Comparison of ENCODE assay signal across 19 cellular contexts in genomic region chr11:117412176-117412575, GRCh38.
DNase-seq lines count a peak whose midpoint lies in the region; ATAC-seq, FAIRE-seq and TF ChIP-seq lines count a peak whose summit lies in the region.
"Had no signal": no experiment of that assay in that cellular context is flagged by ENCODE, and none has a peak within 500 bp of the region (broad histone marks: within the 10 kb centered on the region; RNA-seq: fewer than 3 reads in every experiment).

No MANE protein-coding gene starts in this region.

- peaks cover 13% of the 10 kb centered on the region for H3K36me3 Mint-ChIP-seq in activated T-helper 1 cell treated with anti-CD3 and anti-CD28 coated beads, Interleukin-12 subunit alpha, Interleukin-12 subunit beta, Interleukin-2, Interleukin-4 antibody, amounts not matched to agents 30 ng/mL and 10 ng/mL and 1 ng/mL, durations not matched to agents 14 hours and 24 hours and 36 hours (ENCODE audit: low read depth)

- H3K27me3 ChIP-seq in PC-3 (ENCODE audit: low read length), result no peaks in the 10 kb centered on the region
- H3K27me3 ChIP-seq in endothelial cell of umbilical vein (ENCODE audit: control insufficient read depth in 2 of 2, insufficient read depth in 2 of 2, low read length in 2 of 2), result no peaks in the 10 kb centered on the region
- no peaks in the 10 kb centered on the region for H3K27me3 ChIP-seq in SJCRH30
- H3K27me3 ChIP-seq: BE2C had no signal

- peaks cover 10% of the 10 kb centered on the region; the same call in 1 of the 2 replicates for H3K36me3 ChIP-seq in PC-3 (ENCODE audit: low read depth, low read length)
- peaks cover 7 to 18% of the 10 kb centered on the region in 2 experiments for H3K36me3 ChIP-seq in endothelial cell of umbilical vein (ENCODE audit: control insufficient read depth in 2 of 2, extremely low read depth in 1 of 2, insufficient read depth in 2 of 2, low read length in 2 of 2)
- no peaks in the 10 kb centered on the region for H3K36me3 ChIP-seq in SJCRH30

- no peak for DNase-seq in PC-3
- DNase-seq in endothelial cell of umbilical vein (ENCODE audit: low read depth, low spot score), result no peak
- peak; percentile 67 for DNase-seq in posterior vena cava (ENCODE audit: low spot score)
- no peak for DNase-seq in NCI-H1417 (lab: John Stamatoyannopoulos, UW)
- DNase-seq in SJCRH30, result no peak
- no peak for DNase-seq in activated T-helper 1 cell treated with anti-CD3 and anti-CD28 coated beads, Interleukin-12 subunit alpha, Interleukin-12 subunit beta, Interleukin-2, Interleukin-4 antibody, amounts not matched to agents 30 ng/mL and 10 ng/mL and 1 ng/mL, durations not matched to agents 14 hours and 24 hours and 36 hours (ENCODE audit: low spot score)
- DNase-seq: BE2C; CD4-positive, alpha-beta memory T cell; DMS153; DMS79 treated with DMSO at 0.1 percent for 48 hours; EL; GM23248 had no signal

- no peak overlapping the region for H3K4me3 Mint-ChIP-seq in activated T-helper 1 cell treated with anti-CD3 and anti-CD28 coated beads, Interleukin-12 subunit alpha, Interleukin-12 subunit beta, Interleukin-2, Interleukin-4 antibody, amounts not matched to agents 30 ng/mL and 10 ng/mL and 1 ng/mL, durations not matched to agents 14 hours and 24 hours and 36 hours
- H3K4me3 Mint-ChIP-seq: CD4-positive, alpha-beta memory T cell had no signal

- no peak for FAIRE-seq in endothelial cell of umbilical vein (lab: Jason Lieb, UNC)
- FAIRE-seq: A549, D721Med, G401.6, GM12891, H54, HTR-8/SVneo had no signal

- POLR2A ChIA-PET in PC-3 (lab: Charles Lee; ENCODE audit: unreplicated experiment) (no interaction called here), endothelial cell of umbilical vein (lab: Charles Lee) (no interaction called here)

- no peaks in the 10 kb centered on the region for H4K20me1 ChIP-seq in PC-3 (ENCODE audit: low read length)
- H4K20me1 ChIP-seq in endothelial cell of umbilical vein (replicated peaks; ENCODE audit: control insufficient read depth, extremely low read depth, insufficient read depth, low read length), result no peaks in the 10 kb centered on the region

- no peak for TF ChIP-seq POLR2A in endothelial cell of umbilical vein (IDR thresholded peaks at IDR 0.05; ENCODE audit: low read depth, low read length)

- dilution Hi-C loops in endothelial cell of umbilical vein (cut with MboI; ENCODE audit: extremely low pct_ligation_motif_present, low sequenced_read_pairs), result no loop called here

- TSS peak; percentile 13 for BruUV-seq in PC-3 (replicated peaks; lab: Mats Ljungman, UMichigan)
- BruUV-seq in endothelial cell of umbilical vein (replicated peaks; lab: Mats Ljungman, UMichigan), result TSS peak; percentile 56

- H3K27me3 Mint-ChIP-seq in activated T-helper 1 cell treated with anti-CD3 and anti-CD28 coated beads, Interleukin-12 subunit alpha, Interleukin-12 subunit beta, Interleukin-2, Interleukin-4 antibody, amounts not matched to agents 30 ng/mL and 10 ng/mL and 1 ng/mL, durations not matched to agents 14 hours and 24 hours and 36 hours (ENCODE audit: insufficient read depth), result no peaks in the 10 kb centered on the region
- H3K27me3 Mint-ChIP-seq: CD4-positive, alpha-beta memory T cell had no signal

- H3K9me3 ChIP-seq in PC-3 (ENCODE audit: low read length) (no peaks in the 10 kb centered on the region), endothelial cell of umbilical vein (replicated peaks; ENCODE audit: control insufficient read depth, insufficient read depth, low read length) (no peaks in the 10 kb centered on the region), SJCRH30 (replicated peaks) (no peaks in the 10 kb centered on the region)
- H3K9me3 ChIP-seq: A549, BE2C had no signal

- H3F3A ChIP-seq in PC-3 (ENCODE audit: low read length, unreplicated experiment), result no peaks in the 10 kb centered on the region

- H2AFZ ChIP-seq in PC-3 (ENCODE audit: low read length) (no peak overlapping the region), endothelial cell of umbilical vein (ENCODE audit: low read depth, low read length) (no peak overlapping the region)
- H2AFZ ChIP-seq: GM23248 had no signal

- H3K9me2 ChIP-seq in PC-3 (replicated peaks; ENCODE audit: low read length), result no peaks in the 10 kb centered on the region

- H3K9me1 ChIP-seq in endothelial cell of umbilical vein (replicated peaks; ENCODE audit: control insufficient read depth, extremely low read depth, insufficient read depth, low read length), result no peaks in the 10 kb centered on the region

- TF ChIP-seq CTCF in PC-3 (conservative IDR thresholded peaks at IDR 0.05; ENCODE audit: low read depth, low read length) (no peak), endothelial cell of umbilical vein (IDR thresholded peaks at IDR 0.05; ENCODE audit: extremely low read depth in 1 of 2, insufficient read depth in 1 of 2, low read depth in 1 of 2, low read length in 2 of 2) (no peak)

- H3K79me2 ChIP-seq in PC-3 (ENCODE audit: low read length) (no peaks in the 10 kb centered on the region), endothelial cell of umbilical vein (ENCODE audit: control insufficient read depth, insufficient read depth, low read length) (no peaks in the 10 kb centered on the region)

- intact Hi-C loops in PC-3 (cut with micrococcal nuclease) (no loop called here), endothelial cell of umbilical vein (cut with micrococcal nuclease) (no loop called here), posterior vena cava (cut with DNase I) (no loop called here)
- intact Hi-C loops in activated T-helper 1 cell treated with anti-CD3 and anti-CD28 coated beads, Interleukin-12 subunit alpha, Interleukin-12 subunit beta, Interleukin-2, Interleukin-4 antibody, amounts not matched to agents 30 ng/mL and 10 ng/mL and 1 ng/mL, durations not matched to agents 14 hours and 24 hours and 36 hours (cut with micrococcal nuclease), result no loop called here

- H3K27ac Mint-ChIP-seq in activated T-helper 1 cell treated with anti-CD3 and anti-CD28 coated beads, Interleukin-12 subunit alpha, Interleukin-12 subunit beta, Interleukin-2, Interleukin-4 antibody, amounts not matched to agents 30 ng/mL and 10 ng/mL and 1 ng/mL, durations not matched to agents 14 hours and 24 hours and 36 hours, result no peak overlapping the region
- H3K27ac Mint-ChIP-seq: CD4-positive, alpha-beta memory T cell had no signal

- H3K4me1 Mint-ChIP-seq in activated T-helper 1 cell treated with anti-CD3 and anti-CD28 coated beads, Interleukin-12 subunit alpha, Interleukin-12 subunit beta, Interleukin-2, Interleukin-4 antibody, amounts not matched to agents 30 ng/mL and 10 ng/mL and 1 ng/mL, durations not matched to agents 14 hours and 24 hours and 36 hours (ENCODE audit: low read depth), result no peaks in the 10 kb centered on the region
- H3K4me1 Mint-ChIP-seq: CD4-positive, alpha-beta memory T cell had no signal

- H3K9ac ChIP-seq in PC-3 (ENCODE audit: low read length), result no peak overlapping the region
- H3K9ac ChIP-seq in endothelial cell of umbilical vein (replicated peaks; ENCODE audit: extremely low read depth, insufficient read depth, low read length), result no peak overlapping the region
- H3K9ac ChIP-seq: GM23248 had no signal

- no peaks in the 10 kb centered on the region for H3K9me3 Mint-ChIP-seq in activated T-helper 1 cell treated with anti-CD3 and anti-CD28 coated beads, Interleukin-12 subunit alpha, Interleukin-12 subunit beta, Interleukin-2, Interleukin-4 antibody, amounts not matched to agents 30 ng/mL and 10 ng/mL and 1 ng/mL, durations not matched to agents 14 hours and 24 hours and 36 hours

- no peak overlapping the region for H3K4me3 ChIP-seq in PC-3 (ENCODE audit: low read length)
- H3K4me3 ChIP-seq in endothelial cell of umbilical vein (replicated peaks in 1 of 3; ENCODE audit: insufficient read depth in 1 of 3, low read depth in 1 of 3, low read length in 3 of 3), result no peak overlapping the region
- H3K4me3 ChIP-seq in SJCRH30, result no peak overlapping the region
- H3K4me3 ChIP-seq: A549, GM23248 had no signal

- H3K4me1 ChIP-seq in PC-3 (ENCODE audit: insufficient read depth, low read length) (no peaks in the 10 kb centered on the region), endothelial cell of umbilical vein (ENCODE audit: control insufficient read depth, extremely low read depth, insufficient read depth, low read length) (no peaks in the 10 kb centered on the region), SJCRH30 (no peaks in the 10 kb centered on the region)
- H3K4me1 ChIP-seq: A549, BE2C had no signal

- no peak overlapping the region for H3K27ac ChIP-seq in PC-3 (ENCODE audit: low read length)
- no peak overlapping the region for H3K27ac ChIP-seq in endothelial cell of umbilical vein (ENCODE audit: insufficient read depth, low read depth, low read length)
- no peak overlapping the region for H3K27ac ChIP-seq in SJCRH30
- H3K27ac ChIP-seq: A549, C4-2B, GM23248 had no signal

- ATAC-seq in PC-3, result no peak
- ATAC-seq: A549 had no signal

- H3K4me2 ChIP-seq in PC-3 (ENCODE audit: low read length) (no peak overlapping the region), endothelial cell of umbilical vein (ENCODE audit: insufficient read depth, low read length) (no peak overlapping the region)
- H3K4me2 ChIP-seq: A549 had no signal

- CTCF ChIA-PET in PC-3 (lab: Charles Lee), result no interaction called here
- CTCF ChIA-PET in endothelial cell of umbilical vein (lab: Charles Lee), result interaction anchor here (4.8 kb wide), 1 partner anchor 15 kb away, joined by 21 read pairs; no protein-coding TSS in a partner anchor

TF ChIP-seq in endothelial cell of umbilical vein, 7 proteins besides CTCF, POLR2A, EP300 and RAD21:
- no peak for TF ChIP-seq GATA2 (IDR thresholded peaks at IDR 0.05; ENCODE audit: insufficient read depth, insufficient read length, low read depth, low read length)
- TF ChIP-seq MAX (IDR thresholded peaks at IDR 0.05; ENCODE audit: insufficient read depth, insufficient read length), result no peak
- TF ChIP-seq EZH2 (IDR thresholded peaks at IDR 0.05; ENCODE audit: borderline replicate concordance, low read depth, low read length, severe bottlenecking), result no peak
- no peak for TF ChIP-seq MYC (IDR thresholded peaks at IDR 0.05; ENCODE audit: low read depth, low read length)
- no peak for TF ChIP-seq FOS (IDR thresholded peaks at IDR 0.05; ENCODE audit: borderline replicate concordance, insufficient read depth, low read length)
- TF ChIP-seq POLR2AphosphoS5 (IDR thresholded peaks at IDR 0.05; ENCODE audit: insufficient read depth, low read depth, low read length), result no peak
- TF ChIP-seq JUN (IDR thresholded peaks at IDR 0.05; ENCODE audit: borderline replicate concordance, insufficient read depth, insufficient read length, low read depth), result no peak
